In the genomic region with DNA sequence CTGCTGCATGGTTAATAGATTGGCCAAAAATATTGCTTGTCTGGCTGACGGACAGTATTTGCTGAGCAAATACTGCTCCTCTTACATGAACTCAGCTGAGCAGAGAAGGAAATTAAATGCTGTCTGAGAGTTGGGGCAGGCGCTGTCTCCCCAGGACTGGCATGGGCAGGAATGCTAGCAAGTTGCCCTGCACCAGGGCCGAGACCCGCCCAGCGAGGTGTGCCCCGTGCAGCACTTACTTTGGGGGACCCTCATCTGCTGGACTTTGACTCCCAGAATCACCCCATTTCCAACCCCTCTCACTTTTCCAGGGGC, we compare ENCODE assay signal across 8 cellular contexts. TPM values are rescaled to one million over a fixed set of nuclear protein-coding genes. Genes with fewer than 3 reads are reported as not detected.
A peak's percentile ranks its signal among the peaks of the same experiment; 100 is the strongest.
DNase-seq lines count a peak whose midpoint lies in the region; ATAC-seq and TF ChIP-seq lines count a peak whose summit lies in the region.

No MANE protein-coding gene starts in this region.

- ATAC-seq in T-helper 17 cell (no peak), foreskin keratinocyte (no peak), GM18870 (IDR thresholded peaks at IDR 0.05; ENCODE audit: unreplicated experiment) (no peak), HG02610 (IDR thresholded peaks at IDR 0.05; ENCODE audit: unreplicated experiment) (no peak), HG03520 (IDR thresholded peaks at IDR 0.05; ENCODE audit: unreplicated experiment) (no peak)

- H3K4me3 Mint-ChIP-seq in T-helper 17 cell = peak overlapping the region; percentile 95

- peak overlapping the region; percentile 40 for H3K27ac ChIP-seq in foreskin keratinocyte

- H3K36me3 ChIP-seq in H7 (replicated peaks; ENCODE audit: control insufficient read depth, insufficient read depth, low read length) (no peaks in the 10 kb centered on the region), skeletal muscle satellite cell (ENCODE audit: insufficient read depth, low read length) (no peaks in the 10 kb centered on the region)

- peak overlapping the region; percentile 94 for H3K27ac Mint-ChIP-seq in T-helper 17 cell

- DNase-seq in H7 (no peak), T-helper 17 cell (no peak), foreskin keratinocyte (no peak), glomerular visceral epithelial cell (ENCODE audit: extremely low spot score) (no peak)

- H3K4me3 ChIP-seq in H7 (ENCODE audit: insufficient read depth, low read depth, low read length) = peak overlapping the region; percentile 49
- peak overlapping the region; percentile 68 for H3K4me3 ChIP-seq in skeletal muscle satellite cell (ENCODE audit: low read length)

- peaks cover 32% of the 10 kb centered on the region for H3K27me3 ChIP-seq in H7 (ENCODE audit: control insufficient read depth, insufficient read depth, low read length)
- peaks cover 12% of the 10 kb centered on the region for H3K27me3 ChIP-seq in foreskin keratinocyte
- peaks cover 8% of the 10 kb centered on the region for H3K27me3 ChIP-seq in skeletal muscle satellite cell (ENCODE audit: control insufficient read depth, insufficient read depth, low read length)

- TF ChIP-seq CTCF in foreskin keratinocyte (conservative IDR thresholded peaks at IDR 0.05) = no peak

- peak overlapping the region; percentile 96 for H3K4me2 ChIP-seq in skeletal muscle satellite cell (ENCODE audit: low read length)

- H3K4me1 Mint-ChIP-seq in T-helper 17 cell = peaks cover 52% of the 10 kb centered on the region

- H3K4me1 ChIP-seq in foreskin keratinocyte = peaks cover 4% of the 10 kb centered on the region
- H3K4me1 ChIP-seq in skeletal muscle satellite cell (ENCODE audit: control insufficient read depth, insufficient read depth, low read length) = peaks cover 25% of the 10 kb centered on the region

- peak overlapping the region; percentile 79 for H3K9ac ChIP-seq in skeletal muscle satellite cell (ENCODE audit: low read depth, low read length)

- no peaks in the 10 kb centered on the region for H3K27me3 Mint-ChIP-seq in T-helper 17 cell

- H3K36me3 Mint-ChIP-seq in T-helper 17 cell (ENCODE audit: low read depth) = no peaks in the 10 kb centered on the region

- no peaks in the 10 kb centered on the region for H3K9me3 ChIP-seq in T-helper 17 cell (ENCODE audit: control insufficient read depth, low read length, poor library complexity, severe bottlenecking)
- H3K9me3 ChIP-seq in skeletal muscle satellite cell (replicated peaks; ENCODE audit: low read length) = no peaks in the 10 kb centered on the region

RNA-seq across cellular contexts. Expression of a gene that starts 1.4 kb away (rescaled TPM):
- 17.5 and 26.6 TPM in 2 replicates for total RNA-seq in H7 (2014; rRNA removed; shearing (Covaris generic))
- total RNA-seq in T-helper 17 cell (10 to 100 TPM; 79.3 to 86.3 TPM), foreskin keratinocyte (20.0 and 21.6 TPM in 2 replicates)
- 23.7 and 30.7 TPM in 2 replicates for polyA plus RNA-seq in foreskin keratinocyte
- total RNA-seq in skeletal muscle satellite cell (2012; rRNA removed) = 5.2 and 8.6 TPM in 2 replicates
